In genomic region chr9:89440046-89440445, GRCh38 we compare ENCODE assay signal across 14 cellular contexts. TPM values are rescaled to one million over a fixed set of nuclear protein-coding genes. Genes with fewer than 3 reads are reported as not detected.
DNase-seq lines count a peak whose midpoint lies in the region; ATAC-seq and TF ChIP-seq lines count a peak whose summit lies in the region.
"Had no signal": no experiment of that assay in that cellular context is flagged by ENCODE, and none has a peak within 500 bp of the region (broad histone marks: within the 10 kb centered on the region; RNA-seq: fewer than 3 reads in every experiment).

No MANE protein-coding gene starts in this region.

- no peaks in the 10 kb centered on the region for H3K27me3 Mint-ChIP-seq in T-cell
- no peaks in the 10 kb centered on the region for H3K27me3 Mint-ChIP-seq in effector memory CD8-positive, alpha-beta T cell

- peaks cover 71 to 97% (median 96%) of the 10 kb centered on the region in 3 donors for H3K4me1 Mint-ChIP-seq in T-cell
- H3K4me1 Mint-ChIP-seq in effector memory CD8-positive, alpha-beta T cell (ENCODE audit: low read depth in 2 of 2): peaks cover 71 to 75% of the 10 kb centered on the region in 2 donors

- no peaks in the 10 kb centered on the region for H3K9me3 Mint-ChIP-seq in T-cell
- H3K9me3 Mint-ChIP-seq in effector memory CD8-positive, alpha-beta T cell: no peaks in the 10 kb centered on the region
- H3K9me3 Mint-ChIP-seq: neural crest cell had no signal

- no peak for TF ChIP-seq CTCF in GM12875 (IDR thresholded peaks at IDR 0.05; ENCODE audit: borderline replicate concordance, insufficient read depth, low read depth, low read length)

- peaks cover 17% of the 10 kb centered on the region for H3K36me3 Mint-ChIP-seq in T-cell
- H3K36me3 Mint-ChIP-seq in effector memory CD8-positive, alpha-beta T cell (ENCODE audit: insufficient read depth): peaks cover 40% of the 10 kb centered on the region

- H3K27ac Mint-ChIP-seq in T-cell: peak overlapping the region; percentile 92 to 94
- peak overlapping the region; percentile 88 to 92 for H3K27ac Mint-ChIP-seq in effector memory CD8-positive, alpha-beta T cell

- peak overlapping the region in 18 of 21 experiments; percentile 14 to 82 (median 69) for H3K27ac ChIP-seq in skin epidermis
- H3K27ac ChIP-seq: tibial artery had no signal

- H3K4me3 ChIP-seq in GM12875 (ENCODE audit: low read depth, low read length): peak overlapping the region; percentile 15
- no peak overlapping the region for H3K4me3 ChIP-seq in skin epidermis
- H3K4me3 ChIP-seq: tibial artery had no signal

- ATAC-seq in T-cell (replicated peaks in 1 of 4) (no peak), GM19395 (IDR thresholded peaks at IDR 0.05; ENCODE audit: unreplicated experiment) (no peak)
- no peak for ATAC-seq in effector memory CD8-positive, alpha-beta T cell (replicated peaks)

- H3K4me3 Mint-ChIP-seq in T-cell: peak overlapping the region; percentile 43 to 67 (median 62)
- peak overlapping the region; percentile 30 to 47 for H3K4me3 Mint-ChIP-seq in effector memory CD8-positive, alpha-beta T cell
- H3K4me3 Mint-ChIP-seq: neural crest cell had no signal

- CTCF ChIA-PET in T-cell (lab: Charles Lee): interaction anchor here in 1 of 2 donors (0.8 kb wide), 1 partner anchor 80 kb away, joined by 3 read pairs; no protein-coding TSS in a partner anchor

- DNase-seq in T-cell (no peak), HPDE6-E6E7 (ENCODE audit: extremely low spot score) (no peak), inferior parietal cortex (ENCODE audit: extremely low spot score) (no peak), DMS53 treated with DMSO at 0.1 percent for 48 hours (lab: John Stamatoyannopoulos, UW; ENCODE audit: unreplicated experiment) (no peak)
- no peak for DNase-seq in effector memory CD8-positive, alpha-beta T cell
- DNase-seq: Calu3; effector CD8-positive, alpha-beta T cell; kidney glomerular epithelial cell; SK-N-SH had no signal

- POLR2A ChIA-PET in T-cell (lab: Charles Lee): interaction anchor here (0.7 kb wide), 2 partner anchors 13 to 102 kb away, joined by 6 to 12 read pairs; no protein-coding TSS in a partner anchor

RNA-seq across cellular contexts. Expression of gene SEMA4D, which starts 57.9 kb away (rescaled TPM):
- 100 to 1,000 TPM; 347 to 585 (median 434) TPM for total RNA-seq in T-cell
